ENCODE assay signal across 1 cellular context in genomic region chr2:171310889-171311288, GRCh38.
A peak's percentile ranks its signal among the peaks of the same experiment; 100 is the strongest.
TF ChIP-seq lines count a peak whose summit lies in the region.

No MANE protein-coding gene starts in this region.

TF ChIP-seq in HepG2, 621 proteins besides CTCF, POLR2A, EP300 and RAD21 (continued from another document):
- TF ChIP-seq ZBTB40 (IDR thresholded peaks at IDR 0.05) (no peak), ZBTB40 (CRISPR knock-in tag; IDR thresholded peaks at IDR 0.05) (no peak), RARA (CRISPR knock-in tag; IDR thresholded peaks at IDR 0.05) (peak; percentile 11; the same call in 1 of the 2 replicates), AHDC1 (CRISPR knock-in tag; IDR thresholded peaks at IDR 0.05; ENCODE audit: borderline replicate concordance) (peak; percentile 78; the same call in 1 of the 2 replicates), ZNF3 (CRISPR knock-in tag; IDR thresholded peaks at IDR 0.05) (peak; percentile 92), ZNF143 (CRISPR knock-in tag; IDR thresholded peaks at IDR 0.05) (no peak), ARID3A (IDR thresholded peaks at IDR 0.05; ENCODE audit: low read depth, low read length) (0 out of 2 replicates have a peak, but pooled peaks have one; percentile 48), HOMEZ (CRISPR knock-in tag; IDR thresholded peaks at IDR 0.05; ENCODE audit: low read depth) (peak; percentile 82; the same call in 1 of the 2 replicates), CREB1 (IDR thresholded peaks at IDR 0.05) (peak; percentile 79), CREB1 (CRISPR knock-in tag; IDR thresholded peaks at IDR 0.05) (peak; percentile 58; the same call in 1 of the 2 replicates), FOXA3 (CRISPR knock-in tag; IDR thresholded peaks at IDR 0.05) (peak; percentile 40), FOXP1 (IDR thresholded peaks at IDR 0.05) (no peak), FOXP1 (CRISPR knock-in tag; IDR thresholded peaks at IDR 0.05) (peak; percentile 9; the same call in 1 of the 2 replicates)
